In the genomic region with DNA sequence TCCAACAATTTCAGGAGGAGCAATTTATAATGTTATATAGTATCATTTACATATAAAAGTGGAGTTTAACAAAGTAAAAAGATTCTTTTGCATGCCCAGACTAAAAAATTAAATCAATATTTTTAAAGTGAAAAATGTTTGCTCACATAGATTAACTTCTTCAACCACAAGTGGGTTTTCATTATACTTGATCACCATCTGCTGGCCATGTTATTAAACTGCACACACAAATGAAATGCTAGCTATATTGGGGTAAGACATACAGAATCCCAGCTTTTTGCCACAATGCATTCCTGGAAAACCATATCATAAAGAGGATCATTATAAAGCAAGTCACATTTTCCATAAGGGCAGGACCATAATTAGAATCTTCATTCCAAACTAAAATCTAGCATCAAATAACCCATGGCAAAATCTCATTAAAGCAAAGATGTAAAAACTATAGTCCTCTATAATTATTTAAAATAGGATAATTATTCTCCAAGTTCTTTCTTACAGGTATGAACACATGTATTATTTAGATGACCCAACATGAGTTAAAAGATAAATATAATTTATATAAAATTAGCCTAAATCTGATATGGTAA, we compare ENCODE assay signal across 8 cellular contexts. TPM values are rescaled to one million over a fixed set of nuclear protein-coding genes. Genes with fewer than 3 reads are reported as not detected.
DNase-seq lines count a peak whose midpoint lies in the region; ATAC-seq and TF ChIP-seq lines count a peak whose summit lies in the region.

No MANE protein-coding gene starts in this region.

- no peak overlapping the region for H3K4me2 ChIP-seq in mesendoderm (ENCODE audit: low read length)

- H4K5ac ChIP-seq in mesendoderm (ENCODE audit: low read length), result no peak overlapping the region

- H2AK5ac ChIP-seq in mesendoderm (ENCODE audit: low read length), result no peak overlapping the region

- CTCF ChIA-PET in HEK293 (lab: Yijun Ruan, JAX), result interaction anchor here (0.6 to 4.6 kb wide), 26 partner anchors 11 to 1838 kb away, joined by 3 to 46 read pairs (median 4); no protein-coding TSS in a partner anchor

- POLR2A ChIA-PET in HEK293 (lab: Yijun Ruan, JAX), result no interaction called here

- no peaks in the 10 kb centered on the region for H3K27me3 ChIP-seq in mesendoderm (ENCODE audit: insufficient read depth, low read length, poor library complexity)

- no peaks in the 10 kb centered on the region for H3K79me1 ChIP-seq in mesendoderm (ENCODE audit: low read length)

- no peak overlapping the region for H2BK120ac ChIP-seq in mesendoderm (ENCODE audit: low read depth, low read length)

- H2BK5ac ChIP-seq in mesendoderm (ENCODE audit: low read length), result no peak overlapping the region

- ATAC-seq in HG03521 (IDR thresholded peaks at IDR 0.05; ENCODE audit: unreplicated experiment) (no peak), GM19324 (IDR thresholded peaks at IDR 0.05; ENCODE audit: low FRiP score, unreplicated experiment) (no peak)

- no peak overlapping the region for H3K27ac ChIP-seq in HEK293 (ENCODE audit: extremely low read depth, low read depth, low read length)
- H3K27ac ChIP-seq in mesendoderm (ENCODE audit: low read depth, low read length), result no peak overlapping the region

- no peak overlapping the region for H2BK15ac ChIP-seq in mesendoderm (replicated peaks; ENCODE audit: low read depth)

- H3K4ac ChIP-seq in mesendoderm (ENCODE audit: low read depth, low read length), result no peak overlapping the region

- H3K18ac ChIP-seq in mesendoderm (ENCODE audit: low read length), result no peak overlapping the region

- TF ChIP-seq CTCF in HEK293 (tag by site-specific recombination; IDR thresholded peaks at IDR 0.05), result 0 out of 2 replicates have a peak, but pooled peaks have one; percentile 13
- TF ChIP-seq CTCF in choroid plexus epithelial cell (conservative IDR thresholded peaks at IDR 0.05; ENCODE audit: low read depth, low read length), result peak; percentile 63

- H3K56ac ChIP-seq in mesendoderm (ENCODE audit: low read length), result no peak overlapping the region

- H3K36me3 ChIP-seq in HEK293 (ENCODE audit: control insufficient read depth in 2 of 2, insufficient read depth in 1 of 2, low read length in 2 of 2) (peaks cover 11 to 15% of the 10 kb centered on the region in 2 experiments), mesendoderm (ENCODE audit: control insufficient read depth, insufficient read depth, low read length) (no peaks in the 10 kb centered on the region)

- no peak overlapping the region for H3K9ac ChIP-seq in mesendoderm (ENCODE audit: low read length)

- H3K4me3 ChIP-seq in HEK293 (ENCODE audit: low read depth, low read length) (no peak overlapping the region), choroid plexus epithelial cell (ENCODE audit: low read depth, low read length) (no peak overlapping the region), mesendoderm (ENCODE audit: low read length) (no peak overlapping the region)

- no peak overlapping the region for H3K23ac ChIP-seq in mesendoderm (ENCODE audit: low read length)

- H3K9me3 ChIP-seq in HEK293 (ENCODE audit: control insufficient read depth, insufficient read depth, low read depth, low read length), result no peaks in the 10 kb centered on the region

- H3K79me2 ChIP-seq in mesendoderm (ENCODE audit: control insufficient read depth, insufficient read depth, low read length), result no peaks in the 10 kb centered on the region

- H3K4me1 ChIP-seq in HEK293 (ENCODE audit: control insufficient read depth, insufficient read depth, low read length), result no peaks in the 10 kb centered on the region
- H3K4me1 ChIP-seq in mesendoderm (ENCODE audit: control insufficient read depth, low read depth, low read length), result no peaks in the 10 kb centered on the region

- peak; percentile 63 for DNase-seq in D341Med (ENCODE audit: low spot score)
- DNase-seq in NCI-H82 treated with DMSO at 0.1 percent for 48 hours (lab: John Stamatoyannopoulos, UW; ENCODE audit: unreplicated experiment), result peak; percentile 0
- DNase-seq in choroid plexus epithelial cell (ENCODE audit: low read depth), result peak; percentile 84
- peak; percentile 54 for DNase-seq in mesendoderm
- DNase-seq in NK-92 treated with Interleukin-12 subunit alpha and Interleukin-12 subunit beta, amount 100 ng/mL, for 24 hours (lab: John Stamatoyannopoulos, UW), result no peak

- no peak overlapping the region for H4K8ac ChIP-seq in mesendoderm (ENCODE audit: low read depth, low read length)

TF ChIP-seq in HEK293, 187 proteins besides CTCF, POLR2A, EP300 and RAD21:
- TF ChIP-seq, protein P1, sequence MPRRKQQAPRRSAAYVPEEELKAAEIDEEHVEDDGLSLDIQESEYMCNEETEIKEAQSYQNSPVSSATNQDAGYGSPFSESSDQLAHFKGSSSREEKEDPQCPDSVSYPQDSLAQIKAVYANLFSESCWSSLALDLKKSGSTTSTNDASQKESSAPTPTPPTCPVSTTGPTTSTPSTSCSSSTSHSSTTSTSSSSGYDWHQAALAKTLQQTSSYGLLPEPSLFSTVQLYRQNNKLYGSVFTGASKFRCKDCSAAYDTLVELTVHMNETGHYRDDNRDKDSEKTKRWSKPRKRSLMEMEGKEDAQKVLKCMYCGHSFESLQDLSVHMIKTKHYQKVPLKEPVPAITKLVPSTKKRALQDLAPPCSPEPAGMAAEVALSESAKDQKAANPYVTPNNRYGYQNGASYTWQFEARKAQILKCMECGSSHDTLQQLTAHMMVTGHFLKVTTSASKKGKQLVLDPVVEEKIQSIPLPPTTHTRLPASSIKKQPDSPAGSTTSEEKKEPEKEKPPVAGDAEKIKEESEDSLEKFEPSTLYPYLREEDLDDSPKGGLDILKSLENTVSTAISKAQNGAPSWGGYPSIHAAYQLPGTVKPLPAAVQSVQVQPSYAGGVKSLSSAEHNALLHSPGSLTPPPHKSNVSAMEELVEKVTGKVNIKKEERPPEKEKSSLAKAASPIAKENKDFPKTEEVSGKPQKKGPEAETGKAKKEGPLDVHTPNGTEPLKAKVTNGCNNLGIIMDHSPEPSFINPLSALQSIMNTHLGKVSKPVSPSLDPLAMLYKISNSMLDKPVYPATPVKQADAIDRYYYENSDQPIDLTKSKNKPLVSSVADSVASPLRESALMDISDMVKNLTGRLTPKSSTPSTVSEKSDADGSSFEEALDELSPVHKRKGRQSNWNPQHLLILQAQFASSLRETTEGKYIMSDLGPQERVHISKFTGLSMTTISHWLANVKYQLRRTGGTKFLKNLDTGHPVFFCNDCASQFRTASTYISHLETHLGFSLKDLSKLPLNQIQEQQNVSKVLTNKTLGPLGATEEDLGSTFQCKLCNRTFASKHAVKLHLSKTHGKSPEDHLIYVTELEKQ (tag by site-specific recombination; IDR thresholded peaks at IDR 0.05; ENCODE audit: borderline replicate concordance), result no peak
- TF ChIP-seq ZNF266 (tag by site-specific recombination; IDR thresholded peaks at IDR 0.05; ENCODE audit: low read depth) (no peak), ZFHX2 (tag by site-specific recombination; conservative IDR thresholded peaks at IDR 0.05) (no peak), ZNF654 (tag by site-specific recombination; IDR thresholded peaks at IDR 0.05; ENCODE audit: low read depth) (peak; percentile 86), ZNF221 (tag by site-specific recombination; IDR thresholded peaks at IDR 0.05; ENCODE audit: borderline replicate concordance) (no peak), ZNF660 (tag by site-specific recombination; IDR thresholded peaks at IDR 0.05) (0 out of 2 replicates have a peak, but pooled peaks have one; percentile 41)

RNA-seq across cellular contexts. Expression of gene CEP112, which starts 26.3 kb away (rescaled TPM):
- 1.9 TPM for polyA plus RNA-seq in mesendoderm (2013, experiment 1 of 2)
- 2.1 TPM for polyA plus RNA-seq in mesendoderm (2013, experiment 2 of 2)
